Comparison of ENCODE assay signal across 1 cellular context in the genomic region with DNA sequence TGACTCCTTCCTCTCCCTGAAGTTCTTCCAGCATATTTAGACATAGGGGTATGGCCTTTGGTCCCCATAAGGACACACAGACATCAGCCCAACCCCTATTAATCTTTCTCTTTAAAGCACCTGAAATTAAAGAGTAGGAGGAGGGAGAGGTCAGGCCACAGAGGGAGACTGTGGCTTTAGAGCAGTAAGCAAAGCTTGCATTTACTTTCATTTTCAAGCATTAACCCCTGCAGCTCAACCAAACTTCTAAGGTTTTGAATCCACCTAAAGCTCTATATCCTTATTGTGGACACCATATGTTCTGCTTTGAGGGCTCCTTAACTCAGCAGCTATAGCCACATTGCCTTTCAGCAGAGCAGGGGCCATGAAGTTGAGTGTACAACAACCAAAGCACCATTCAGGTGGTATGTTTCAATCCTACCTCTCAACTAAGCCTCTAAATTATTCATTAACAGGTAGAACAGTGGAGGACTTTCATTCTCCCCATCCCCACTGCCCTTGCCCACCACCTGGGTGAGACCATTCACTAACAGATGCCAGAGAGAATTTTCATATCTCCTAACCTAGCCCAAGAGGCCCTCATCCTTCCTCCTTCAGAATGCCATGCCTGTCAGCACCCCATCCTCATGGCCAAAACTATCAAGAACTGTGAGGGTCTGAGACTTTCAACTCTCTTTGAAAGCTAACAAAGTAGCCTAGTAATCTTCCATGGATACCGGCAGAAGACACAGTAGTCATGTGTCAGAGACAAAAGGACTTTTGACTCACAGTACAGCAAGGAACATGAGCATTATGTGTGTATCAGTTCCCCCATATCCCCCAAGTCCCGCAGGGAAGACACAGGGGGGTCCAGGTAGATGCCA.
TF ChIP-seq lines count a peak whose summit lies in the region.

No MANE protein-coding gene starts in this region.

TF ChIP-seq in HepG2, 621 proteins besides CTCF, POLR2A, EP300 and RAD21:
- TF ChIP-seq HES4 (CRISPR knock-in tag; IDR thresholded peaks at IDR 0.05; ENCODE audit: borderline replicate concordance) (no peak), ZNF652 (CRISPR knock-in tag; IDR thresholded peaks at IDR 0.05; ENCODE audit: borderline replicate concordance, low read depth) (peak; percentile 83), ZBTB7B (CRISPR knock-in tag; IDR thresholded peaks at IDR 0.05) (0 out of 2 replicates have a peak, but pooled peaks have one; percentile 28), DMAP1 (CRISPR knock-in tag; IDR thresholded peaks at IDR 0.05) (0 out of 2 replicates have a peak, but pooled peaks have one; percentile 41), ASH2L (IDR thresholded peaks at IDR 0.05; ENCODE audit: insufficient read length, low read depth, low read length) (peak; percentile 23), ATF5 (CRISPR knock-in tag; IDR thresholded peaks at IDR 0.05; ENCODE audit: low read depth) (no peak), PRPF4 (IDR thresholded peaks at IDR 0.05; ENCODE audit: low read depth, low read length, poor library complexity, severe bottlenecking) (no peak), CENPT (CRISPR knock-in tag; IDR thresholded peaks at IDR 0.05; ENCODE audit: low read depth) (no peak), SRSF9 (IDR thresholded peaks at IDR 0.05; ENCODE audit: borderline replicate concordance, insufficient read depth, low read depth, low read length, poor library complexity, severe bottlenecking) (no peak), ZNF878 (CRISPR knock-in tag; IDR thresholded peaks at IDR 0.05) (no peak), KDM4B (CRISPR knock-in tag; IDR thresholded peaks at IDR 0.05) (0 out of 2 replicates have a peak, but pooled peaks have one; percentile 15), ZNF501 (CRISPR knock-in tag; IDR thresholded peaks at IDR 0.05) (0 out of 2 replicates have a peak, but pooled peaks have one; percentile 20), ATF3 (CRISPR knock-in tag; IDR thresholded peaks at IDR 0.05) (no peak), ARID4A (CRISPR knock-in tag; IDR thresholded peaks at IDR 0.05; ENCODE audit: borderline replicate concordance) (peak; percentile 48; the same call in 1 of the 2 replicates), TEAD3 (CRISPR knock-in tag; optimal IDR thresholded peaks at IDR 0.05; ENCODE audit: borderline replicate concordance) (peak; percentile 5), ZNF768 (CRISPR knock-in tag; IDR thresholded peaks at IDR 0.05) (no peak), NFE2L1 (CRISPR knock-in tag; IDR thresholded peaks at IDR 0.05; ENCODE audit: borderline replicate concordance) (no peak)
- TF ChIP-seq, protein P1, sequence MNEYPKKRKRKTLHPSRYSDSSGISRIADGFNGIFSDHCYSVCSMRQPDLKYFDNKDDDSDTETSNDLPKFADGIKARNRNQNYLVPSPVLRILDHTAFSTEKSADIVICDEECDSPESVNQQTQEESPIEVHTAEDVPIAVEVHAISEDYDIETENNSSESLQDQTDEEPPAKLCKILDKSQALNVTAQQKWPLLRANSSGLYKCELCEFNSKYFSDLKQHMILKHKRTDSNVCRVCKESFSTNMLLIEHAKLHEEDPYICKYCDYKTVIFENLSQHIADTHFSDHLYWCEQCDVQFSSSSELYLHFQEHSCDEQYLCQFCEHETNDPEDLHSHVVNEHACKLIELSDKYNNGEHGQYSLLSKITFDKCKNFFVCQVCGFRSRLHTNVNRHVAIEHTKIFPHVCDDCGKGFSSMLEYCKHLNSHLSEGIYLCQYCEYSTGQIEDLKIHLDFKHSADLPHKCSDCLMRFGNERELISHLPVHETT (CRISPR knock-in tag; conservative IDR thresholded peaks at IDR 0.05) = no peak
- TF ChIP-seq, protein P2, sequence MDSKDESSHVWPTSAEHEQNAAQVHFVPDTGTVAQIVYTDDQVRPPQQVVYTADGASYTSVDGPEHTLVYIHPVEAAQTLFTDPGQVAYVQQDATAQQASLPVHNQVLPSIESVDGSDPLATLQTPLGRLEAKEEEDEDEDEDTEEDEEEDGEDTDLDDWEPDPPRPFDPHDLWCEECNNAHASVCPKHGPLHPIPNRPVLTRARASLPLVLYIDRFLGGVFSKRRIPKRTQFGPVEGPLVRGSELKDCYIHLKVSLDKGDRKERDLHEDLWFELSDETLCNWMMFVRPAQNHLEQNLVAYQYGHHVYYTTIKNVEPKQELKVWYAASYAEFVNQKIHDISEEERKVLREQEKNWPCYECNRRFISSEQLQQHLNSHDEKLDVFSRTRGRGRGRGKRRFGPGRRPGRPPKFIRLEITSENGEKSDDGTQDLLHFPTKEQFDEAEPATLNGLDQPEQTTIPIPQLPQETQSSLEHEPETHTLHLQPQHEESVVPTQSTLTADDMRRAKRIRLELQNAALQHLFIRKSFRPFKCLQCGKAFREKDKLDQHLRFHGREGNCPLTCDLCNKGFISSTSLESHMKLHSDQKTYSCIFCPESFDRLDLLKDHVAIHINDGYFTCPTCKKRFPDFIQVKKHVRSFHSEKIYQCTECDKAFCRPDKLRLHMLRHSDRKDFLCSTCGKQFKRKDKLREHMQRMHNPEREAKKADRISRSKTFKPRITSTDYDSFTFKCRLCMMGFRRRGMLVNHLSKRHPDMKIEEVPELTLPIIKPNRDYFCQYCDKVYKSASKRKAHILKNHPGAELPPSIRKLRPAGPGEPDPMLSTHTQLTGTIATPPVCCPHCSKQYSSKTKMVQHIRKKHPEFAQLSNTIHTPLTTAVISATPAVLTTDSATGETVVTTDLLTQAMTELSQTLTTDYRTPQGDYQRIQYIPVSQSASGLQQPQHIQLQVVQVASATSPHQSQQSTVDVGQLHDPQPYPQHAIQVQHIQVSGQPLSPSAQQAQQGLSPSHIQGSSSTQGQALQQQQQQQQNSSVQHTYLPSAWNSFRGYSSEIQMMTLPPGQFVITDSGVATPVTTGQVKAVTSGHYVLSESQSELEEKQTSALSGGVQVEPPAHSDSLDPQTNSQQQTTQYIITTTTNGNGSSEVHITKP (CRISPR knock-in tag; IDR thresholded peaks at IDR 0.05; ENCODE audit: low read depth) = 0 out of 2 replicates have a peak, but pooled peaks have one; percentile 39
- TF ChIP-seq, protein P3, sequence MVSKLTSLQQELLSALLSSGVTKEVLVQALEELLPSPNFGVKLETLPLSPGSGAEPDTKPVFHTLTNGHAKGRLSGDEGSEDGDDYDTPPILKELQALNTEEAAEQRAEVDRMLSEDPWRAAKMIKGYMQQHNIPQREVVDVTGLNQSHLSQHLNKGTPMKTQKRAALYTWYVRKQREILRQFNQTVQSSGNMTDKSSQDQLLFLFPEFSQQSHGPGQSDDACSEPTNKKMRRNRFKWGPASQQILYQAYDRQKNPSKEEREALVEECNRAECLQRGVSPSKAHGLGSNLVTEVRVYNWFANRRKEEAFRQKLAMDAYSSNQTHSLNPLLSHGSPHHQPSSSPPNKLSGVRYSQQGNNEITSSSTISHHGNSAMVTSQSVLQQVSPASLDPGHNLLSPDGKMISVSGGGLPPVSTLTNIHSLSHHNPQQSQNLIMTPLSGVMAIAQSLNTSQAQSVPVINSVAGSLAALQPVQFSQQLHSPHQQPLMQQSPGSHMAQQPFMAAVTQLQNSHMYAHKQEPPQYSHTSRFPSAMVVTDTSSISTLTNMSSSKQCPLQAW (CRISPR knock-in tag; IDR thresholded peaks at IDR 0.05) = peak; percentile 14; the same call in 1 of the 2 replicates
- TF ChIP-seq, protein P4, sequence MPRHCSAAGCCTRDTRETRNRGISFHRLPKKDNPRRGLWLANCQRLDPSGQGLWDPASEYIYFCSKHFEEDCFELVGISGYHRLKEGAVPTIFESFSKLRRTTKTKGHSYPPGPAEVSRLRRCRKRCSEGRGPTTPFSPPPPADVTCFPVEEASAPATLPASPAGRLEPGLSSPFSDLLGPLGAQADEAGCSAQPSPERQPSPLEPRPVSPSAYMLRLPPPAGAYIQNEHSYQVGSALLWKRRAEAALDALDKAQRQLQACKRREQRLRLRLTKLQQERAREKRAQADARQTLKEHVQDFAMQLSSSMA (CRISPR knock-in tag; IDR thresholded peaks at IDR 0.05) = no peak
